Comparison of ENCODE assay signal across 8 cellular contexts in the genomic region with DNA sequence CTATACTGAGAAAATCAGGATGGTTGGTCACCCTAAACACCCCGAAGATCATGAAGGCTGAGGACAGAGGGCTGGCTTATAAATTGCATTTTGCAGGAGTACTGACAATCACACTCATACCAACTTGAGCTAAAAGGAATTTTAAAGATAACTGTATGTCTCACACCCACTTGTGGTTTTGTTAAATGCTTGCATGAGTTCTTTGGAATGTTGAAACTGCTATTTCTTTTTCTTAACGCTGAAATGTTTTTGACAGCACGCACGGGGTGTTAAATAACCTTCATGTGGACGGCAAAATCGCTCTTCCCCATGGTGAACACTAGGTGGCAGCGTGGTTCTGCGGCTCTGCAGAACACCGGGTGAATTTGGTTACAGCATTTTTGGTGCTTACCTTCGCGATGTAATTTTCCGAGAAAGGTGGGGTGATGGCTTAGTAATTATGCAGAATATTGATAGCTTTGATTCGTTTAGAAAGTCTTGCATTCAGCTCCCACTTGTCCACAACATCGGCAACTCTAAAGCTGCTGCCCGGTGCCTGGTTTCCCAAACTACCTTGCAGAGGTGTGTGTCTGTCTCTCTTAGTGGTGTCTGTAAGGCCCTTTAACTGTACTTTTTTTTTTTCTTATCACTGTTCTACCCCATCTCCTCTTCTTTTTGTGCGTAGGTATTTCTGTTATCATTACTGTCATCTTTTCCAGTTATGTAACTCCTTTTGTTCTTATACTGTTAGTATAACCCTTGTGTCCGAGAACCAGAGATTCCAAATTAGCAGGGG. TPM values are rescaled to one million over a fixed set of nuclear protein-coding genes. Genes with fewer than 3 reads are reported as not detected.
DNase-seq lines count a peak whose midpoint lies in the region; ATAC-seq and TF ChIP-seq lines count a peak whose summit lies in the region.

No MANE protein-coding gene starts in this region.

- H3K27me3 ChIP-seq in body of pancreas = no peaks in the 10 kb centered on the region

- H3K9me3 ChIP-seq in body of pancreas = no peaks in the 10 kb centered on the region

- no peak for TF ChIP-seq POLR2A in body of pancreas (IDR thresholded peaks at IDR 0.05)

- intact Hi-C loops in body of pancreas (cut with DNase I) = loop anchor here (5.0 kb wide), 1 partner anchor 511 kb away; no protein-coding TSS in a partner anchor

- peak; percentile 96 for DNase-seq in AG10803 (ENCODE audit: low read depth)
- DNase-seq in GM20000 (ENCODE audit: low spot score) = peak; percentile 78
- DNase-seq in NCI-H1694 (lab: John Stamatoyannopoulos, UW) = peak; percentile 30
- peak; percentile 30 for DNase-seq in T-helper 9 cell
- DNase-seq in body of pancreas = peak; percentile 62 to 73 (median 67)
- DNase-seq in iPS-NIHi11 (ENCODE audit: low spot score) = peak; percentile 81
- peak; percentile 28 to 30 for DNase-seq in stimulated activated CD4-positive, alpha-beta T cell treated with anti-CD3 and anti-CD28 coated beads, Interleukin-12 subunit alpha, Interleukin-12 subunit beta, amount 100 ng/mL, for 24 hours (ENCODE audit: low read depth in 2 of 2)

- no peaks in the 10 kb centered on the region for H3K36me3 ChIP-seq in body of pancreas (replicated peaks in 1 of 2; ENCODE audit: insufficient read depth in 1 of 2, low read depth in 2 of 2)

- H3K27ac ChIP-seq in body of pancreas = no peak overlapping the region

- 16 to 17% methylated on average over 17 of the region's 17 CpGs for whole genome bisulfite sequencing in body of pancreas, 2 donors

- ATAC-seq in body of pancreas = peak; percentile 73
- ATAC-seq in GM18861 (IDR thresholded peaks at IDR 0.05; ENCODE audit: unreplicated experiment) = no peak

- TF ChIP-seq CTCF in AG10803 (conservative IDR thresholded peaks at IDR 0.05; ENCODE audit: low read length) = peak; percentile 97
- peak; percentile 98 for TF ChIP-seq CTCF in GM20000 (IDR thresholded peaks at IDR 0.05; ENCODE audit: extremely low read depth, missing control alignments)
- TF ChIP-seq CTCF in body of pancreas (IDR thresholded peaks at IDR 0.05) = peak; percentile 87 to 96 (median 93)

- H3K4me1 ChIP-seq in body of pancreas = peaks cover 8% of the 10 kb centered on the region

- no peak overlapping the region for H3K4me3 ChIP-seq in AG10803 (ENCODE audit: low read length)
- no peak overlapping the region for H3K4me3 ChIP-seq in body of pancreas

RNA-seq across cellular contexts. Expression of a gene that starts 51.7 kb away (rescaled TPM):
- total RNA-seq in body of pancreas = 1 to 10 TPM; 5.3 to 5.4 TPM

Comparison
In these comparisons a context has a peak if more than half of its experiments do, and no peak if none do; other contexts are left out.
1. DNase-seq: peak in every context shown above with its lines; median percentile 96 in AG10803; 81 in iPS-NIHi11; 78 in GM20000; 67 in body of pancreas; 30 in NCI-H1694; 30 in T-helper 9 cell; 29 in stimulated activated CD4-positive, alpha-beta T cell treated with anti-CD3 and anti-CD28 coated beads, Interleukin-12 subunit alpha, Interleukin-12 subunit beta, amount 100 ng/mL, for 24 hours.